In genomic region chr7:157508477-157508881, GRCh38 we compare ENCODE assay signal across 16 cellular contexts.
DNase-seq lines count a peak whose midpoint lies in the region; ATAC-seq and TF ChIP-seq lines count a peak whose summit lies in the region.
"Had no signal": no experiment of that assay in that cellular context is flagged by ENCODE, and none has a peak within 500 bp of the region (broad histone marks: within the 10 kb centered on the region; RNA-seq: fewer than 3 reads in every experiment).

No MANE protein-coding gene starts in this region.

- TF ChIP-seq EP300 in stomach (IDR thresholded peaks at IDR 0.05), result no peak

- H3K4me1 Mint-ChIP-seq in CD14-positive monocyte (peaks cover 8% of the 10 kb centered on the region), T-helper 17 cell (peaks cover 6% of the 10 kb centered on the region), natural killer cell (peaks cover 1 to 4% of the 10 kb centered on the region in 2 donors)

- no peaks in the 10 kb centered on the region for H3K36me3 ChIP-seq in stomach
- H3K36me3 ChIP-seq: BE2C had no signal

- H3K27ac Mint-ChIP-seq in CD14-positive monocyte (peak overlapping the region in 1 of 7 donors; percentile 83), T-helper 17 cell (peak overlapping the region; percentile 53), natural killer cell (no peak overlapping the region)
- H3K27ac Mint-ChIP-seq: HFFc6 had no signal

- H3K4me1 ChIP-seq in stomach, result no peaks in the 10 kb centered on the region
- H3K4me1 ChIP-seq: BE2C had no signal

- TF ChIP-seq CTCF in CD14-positive monocyte (IDR thresholded peaks at IDR 0.05) (no peak), natural killer cell (IDR thresholded peaks at IDR 0.05) (no peak), stomach (IDR thresholded peaks at IDR 0.05) (no peak)

- H3K27ac ChIP-seq in stomach, result no peak overlapping the region
- H3K27ac ChIP-seq: KMS-11 had no signal

- H3K9me3 ChIP-seq in T-helper 17 cell (ENCODE audit: control insufficient read depth, low read length, poor library complexity, severe bottlenecking) (no peaks in the 10 kb centered on the region), stomach (peaks cover 0 to 16% (median 12%) of the 10 kb centered on the region in 4 donors)
- H3K9me3 ChIP-seq: BE2C had no signal

- H3K27me3 Mint-ChIP-seq in CD14-positive monocyte (ENCODE audit: low read depth in 3 of 3) (peaks cover 14 to 31% (median 24%) of the 10 kb centered on the region in 3 donors), T-helper 17 cell (peaks cover 13% of the 10 kb centered on the region), natural killer cell (ENCODE audit: low read depth in 2 of 2) (peaks cover 32 to 60% of the 10 kb centered on the region in 2 donors)

- no peaks in the 10 kb centered on the region for H3K36me3 Mint-ChIP-seq in CD14-positive monocyte
- peaks cover 2% of the 10 kb centered on the region for H3K36me3 Mint-ChIP-seq in T-helper 17 cell (ENCODE audit: low read depth)
- no peaks in the 10 kb centered on the region for H3K36me3 Mint-ChIP-seq in natural killer cell

- H3K4me3 Mint-ChIP-seq in CD14-positive monocyte (no peak overlapping the region), T-helper 17 cell (no peak overlapping the region), natural killer cell (no peak overlapping the region)
- H3K4me3 Mint-ChIP-seq: HFFc6 had no signal

- intact Hi-C loops in CD14-positive monocyte (cut with micrococcal nuclease) (no loop called here), natural killer cell (cut with micrococcal nuclease) (no loop called here), stomach (cut with DNase I; ENCODE audit: low total_unique reads) (no loop called here)

- H3K9me3 Mint-ChIP-seq in CD14-positive monocyte (peaks cover 3 to 27% (median 18%) of the 10 kb centered on the region in 7 donors), natural killer cell (peaks cover 0 to 2% of the 10 kb centered on the region in 2 donors)

- H3K4me3 ChIP-seq in stomach, result no peak overlapping the region

- H3K27me3 ChIP-seq in stomach, result peaks cover 0 to 30% (median 6%) of the 10 kb centered on the region in 3 donors

- 78 to 87% (median 84%) methylated on average over 6 to 11 of the region's 11 CpGs for WGBS in stomach, 5 donors

- DNase-seq in CD14-positive monocyte (ENCODE audit: low spot score) (peak; percentile 36), T-helper 17 cell (no peak), natural killer cell (peak; percentile 11), stomach (peak; percentile 17), OCI-M2 (lab: John Stamatoyannopoulos, UW; ENCODE audit: unreplicated experiment) (no peak), anterior cingulate cortex (lab: John Stamatoyannopoulos, UW) (no peak), NCI-H345 (lab: John Stamatoyannopoulos, UW) (no peak)
- DNase-seq: BE2C, DMS 273 treated with DMSO at 0.1 percent for 48 hours, GOT3, HFFc6, NCI-H1092 treated with DMSO at 0.1 percent for 48 hours, NCI-H187 treated with DMSO at 0.1 percent for 48 hours, NCI-H446 treated with DMSO at 0.1 percent for 48 hours, Right ventricle myocardium superior had no signal

- no peak for TF ChIP-seq POLR2A in stomach (IDR thresholded peaks at IDR 0.05)

- ATAC-seq in T-helper 17 cell, result no peak
- no peak for ATAC-seq in natural killer cell

Comparison
In these comparisons a context has a peak if more than half of its experiments do, and no peak if none do; other contexts are left out.
1. DNase-seq: peak in CD14-positive monocyte (single experiment), natural killer cell (single experiment) and stomach (single experiment); none in T-helper 17 cell (0 of 3), OCI-M2 (single experiment), anterior cingulate cortex (0 of 58) and NCI-H345 (single experiment).